9 cellular contexts compared by ENCODE assay signal in the genomic region with DNA sequence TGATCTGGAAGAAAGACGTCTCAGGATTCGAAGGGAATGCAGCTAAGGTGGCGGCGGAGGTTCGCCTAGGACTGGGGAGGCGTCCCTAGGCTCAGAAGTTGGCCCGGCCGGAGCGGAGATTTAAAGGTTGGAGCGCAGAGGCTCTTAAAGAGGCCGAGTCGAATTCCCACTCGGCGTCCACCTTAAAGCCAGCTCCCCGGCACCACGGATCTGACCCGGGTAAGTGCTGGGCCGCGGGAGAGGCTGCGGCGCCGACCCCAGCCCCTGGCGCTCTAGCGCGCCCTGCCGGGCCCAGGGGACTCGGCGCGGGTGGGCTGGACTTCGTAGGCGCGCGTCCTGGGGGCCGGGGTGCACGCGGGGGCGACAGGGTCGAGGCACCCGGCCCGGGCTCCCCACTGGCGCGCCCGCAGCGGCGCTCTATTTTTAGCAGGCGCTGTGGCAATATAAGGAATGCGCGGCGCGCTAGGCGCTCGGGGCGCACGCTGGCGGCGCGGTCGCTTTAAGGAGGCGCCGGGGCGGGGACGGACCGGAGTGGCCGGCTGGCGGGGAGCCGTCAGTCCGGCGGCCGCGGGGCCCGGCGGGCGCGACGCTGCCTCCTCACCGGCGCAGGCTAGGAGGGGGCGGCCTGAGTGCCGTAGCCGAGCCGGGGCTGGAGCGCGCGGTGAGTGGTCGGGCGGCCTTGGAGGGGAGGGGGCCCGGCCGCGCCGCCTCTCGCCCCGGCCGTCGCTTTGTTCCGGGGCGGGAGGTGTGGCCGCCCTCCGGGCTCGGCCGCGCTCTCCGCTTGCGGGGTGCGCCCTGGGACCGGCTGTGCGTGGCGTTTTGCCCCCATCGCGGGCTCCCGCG. TPM values are rescaled to one million over a fixed set of nuclear protein-coding genes. Genes with fewer than 3 reads are reported as not detected.
DNase-seq lines count a peak whose midpoint lies in the region; ATAC-seq, FAIRE-seq and TF ChIP-seq lines count a peak whose summit lies in the region.
"Had no signal": no experiment of that assay in that cellular context is flagged by ENCODE, and none has a peak within 500 bp of the region (broad histone marks: within the 10 kb centered on the region; RNA-seq: fewer than 3 reads in every experiment).

Gene MRAS (plus strand): TSS at position 473 of the 843 bp plus-strand sequence. CDS start 24,305 bp downstream, outside the sequence.

- peak; percentile 41 for TF ChIP-seq CTCF in bronchial epithelial cell (IDR thresholded peaks at IDR 0.05; ENCODE audit: insufficient read depth, low read length, severe bottlenecking)

- peaks cover 2% of the 10 kb centered on the region for H3K27me3 ChIP-seq in bronchial epithelial cell (ENCODE audit: control insufficient read depth, insufficient read depth, low read length)
- peaks cover 9% of the 10 kb centered on the region for H3K27me3 ChIP-seq in iPS-18a (ENCODE audit: control insufficient read depth, insufficient read depth, low read length)

- FAIRE-seq in bronchial epithelial cell (lab: Jason Lieb, UNC) = no peak

- H3K4me3 ChIP-seq in bronchial epithelial cell (ENCODE audit: low read depth, low read length) (peak within 1 kb of the TSS; percentile 58), iPS-18a (ENCODE audit: low read length) (peak within 1 kb of the TSS; percentile 75)

- no peaks in the 10 kb centered on the region for H3K36me3 ChIP-seq in bronchial epithelial cell (ENCODE audit: control insufficient read depth, insufficient read depth, low read length)
- no peaks in the 10 kb centered on the region for H3K36me3 ChIP-seq in iPS-18a (ENCODE audit: control insufficient read depth, low read depth, low read length)

- no peak for ATAC-seq in GM19455 (IDR thresholded peaks at IDR 0.05; ENCODE audit: unreplicated experiment)
- ATAC-seq in GM19397 (IDR thresholded peaks at IDR 0.05; ENCODE audit: unreplicated experiment) = no peak

- in situ Hi-C loops in SK-MEL-5 (cut with HindIII; ENCODE audit: low pct_unique_long_range_greater_than_20kb, low sequenced_read_pairs) = no loop called here

- DNase-seq in DMS 273 (lab: John Stamatoyannopoulos, UW; ENCODE audit: unreplicated experiment) = peak; percentile 86
- DNase-seq in HuH-7.5 (ENCODE audit: low spot score) = peak; percentile 77
- DNase-seq in SK-MEL-5 (ENCODE audit: low read depth, low spot score) = peak; percentile 72
- peak; percentile 31 for DNase-seq in bronchial epithelial cell (ENCODE audit: low read depth)
- peak; percentile 57 for DNase-seq in renal cortical epithelial cell (ENCODE audit: low read depth)

- no peaks in the 10 kb centered on the region for H3K4me1 ChIP-seq in iPS-18a (ENCODE audit: control insufficient read depth, low read depth, low read length)

- no peaks in the 10 kb centered on the region for H3K9me3 ChIP-seq in iPS-18a (ENCODE audit: control insufficient read depth, low read depth, low read length)

- no peak within 1 kb of the TSS for H3K27ac ChIP-seq in iPS-18a (ENCODE audit: low read length)

- peak within 1 kb of the TSS; percentile 58 for H3K9ac ChIP-seq in iPS-18a (ENCODE audit: low read length)

RNA-seq across cellular contexts. Expression of gene MRAS, which starts in this region (rescaled TPM):
- 6.5 and 10.9 TPM in 2 replicates for total RNA-seq in SK-MEL-5 (2014; rRNA removed; shearing (Covaris generic))
- polyA plus RNA-seq in SK-MEL-5 (2015; cell fraction: cytosol; rRNA removed) = 8.0 and 12.4 TPM in 2 replicates
- 6.4 and 8.5 TPM in 2 replicates for polyA plus RNA-seq in SK-MEL-5 (2015; cell fraction: nucleus; rRNA removed)
- 2.9 and 3.2 TPM in 2 replicates for total RNA-seq in bronchial epithelial cell
- total RNA-seq in renal cortical epithelial cell = 28.5 and 91.3 TPM in 2 replicates
- total RNA-seq: T-helper 2 cell treated with Interferon-gamma antibody and Interleukin-4, amounts not matched to agents 100 ng/mL and 5 ng/mL, for 36 hours had no signal

Comparison
In these comparisons a context has a peak if more than half of its experiments do, and no peak if none do; other contexts are left out.
1. DNase-seq: peak in every context shown above with its lines; median percentile 86 in DMS 273; 77 in HuH-7.5; 72 in SK-MEL-5; 57 in renal cortical epithelial cell; 31 in bronchial epithelial cell.